Comparison of ENCODE assay signal across 21 cellular contexts in the genomic region with DNA sequence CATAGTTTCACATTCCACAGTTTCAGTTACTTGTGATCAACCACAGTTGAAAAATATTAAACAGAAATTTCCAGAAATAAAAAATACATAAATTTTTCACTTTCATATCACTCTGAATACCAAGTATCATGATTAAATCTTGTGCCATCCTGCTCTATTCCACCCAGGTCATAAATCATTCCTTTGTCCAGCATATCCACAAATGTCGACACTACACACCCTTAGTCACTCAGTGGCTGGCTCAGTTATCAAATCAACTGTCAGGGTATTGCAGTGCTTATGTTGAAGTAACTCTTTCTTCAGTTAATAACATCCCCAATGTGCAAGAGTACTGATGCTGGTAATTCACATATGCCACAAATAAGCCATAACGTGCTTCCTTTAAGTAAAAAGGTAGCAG.
DNase-seq lines count a peak whose midpoint lies in the region; ATAC-seq, FAIRE-seq and TF ChIP-seq lines count a peak whose summit lies in the region.
"Had no signal": no experiment of that assay in that cellular context is flagged by ENCODE, and none has a peak within 500 bp of the region (broad histone marks: within the 10 kb centered on the region; RNA-seq: fewer than 3 reads in every experiment).

No MANE protein-coding gene starts in this region.

- ATAC-seq in GM18868 (IDR thresholded peaks at IDR 0.05; ENCODE audit: unreplicated experiment) = no peak
- ATAC-seq: heart left ventricle, Right ventricle myocardium inferior, upper lobe of right lung had no signal

- DNase-seq in EH (ENCODE audit: low read depth) (peak; percentile 9), NCI-H226 (peak; percentile 84), amniotic epithelial cell (ENCODE audit: low read depth) (peak; percentile 90), kidney glomerular epithelial cell (lab: John Stamatoyannopoulos, UW) (peak; percentile 44), small intestine (no peak), inferior parietal cortex (ENCODE audit: extremely low spot score) (no peak), Peyer's patch (no peak)
- DNase-seq: activated CD4-positive, alpha-beta T cell treated with anti-CD3 and anti-CD28 coated beads for 48 hours; activated naive CD4-positive, alpha-beta T cell treated with anti-CD3 and anti-CD28 coated beads, Interleukin-2, amount 50 U/mL, for 16 hours; brain microvascular endothelial cell; heart left ventricle; KG1; NCI-H1694; NCI-H774; posterior cingulate gyrus; spleen; stimulated activated naive CD4-positive, alpha-beta T cell treated with Interleukin-2 at 50 U/mL for 16 hours; upper lobe of right lung had no signal

- H3K36me3 ChIP-seq in small intestine (ENCODE audit: control insufficient read depth in 2 of 2, insufficient read depth in 2 of 2, low read length in 2 of 2) (no peaks in the 10 kb centered on the region), Peyer's patch (no peaks in the 10 kb centered on the region)
- H3K36me3 ChIP-seq: brain microvascular endothelial cell, heart left ventricle, spleen, upper lobe of right lung had no signal

- H3K27me3 ChIP-seq in small intestine (ENCODE audit: control insufficient read depth in 2 of 2, insufficient read depth in 2 of 2, low read length in 2 of 2) (no peaks in the 10 kb centered on the region), Peyer's patch (no peaks in the 10 kb centered on the region)
- H3K27me3 ChIP-seq: brain microvascular endothelial cell, heart left ventricle, spleen, upper lobe of right lung had no signal

- H3K27ac ChIP-seq in small intestine (ENCODE audit: low read depth in 1 of 2, low read length in 1 of 2) (no peak overlapping the region), Peyer's patch (no peak overlapping the region)
- H3K27ac ChIP-seq: brain microvascular endothelial cell, heart left ventricle, spleen, upper lobe of right lung had no signal

- H3K9me3 ChIP-seq in small intestine (ENCODE audit: control insufficient read depth, low read depth) = no peaks in the 10 kb centered on the region
- no peaks in the 10 kb centered on the region for H3K9me3 ChIP-seq in Peyer's patch
- H3K9me3 ChIP-seq: heart left ventricle, spleen, upper lobe of right lung had no signal

- FAIRE-seq in small intestine (lab: Jason Lieb, UNC) = no peak
- FAIRE-seq: H1 had no signal

- 62 to 83% (median 75%) methylated on average over 2 of the region's 2 CpGs for WGBS in small intestine, 3 donors

- no peak for TF ChIP-seq CTCF in Peyer's patch (IDR thresholded peaks at IDR 0.05)

- H3K4me3 ChIP-seq in small intestine (ENCODE audit: low read depth in 1 of 2, low read length in 2 of 2) (no peak overlapping the region), Peyer's patch (no peak overlapping the region)
- H3K4me3 ChIP-seq: heart left ventricle, spleen, upper lobe of right lung had no signal

- H3K4me1 ChIP-seq in small intestine (ENCODE audit: control insufficient read depth in 2 of 2, insufficient read depth in 1 of 2, low read depth in 1 of 2, low read length in 1 of 2) (no peaks in the 10 kb centered on the region), Peyer's patch (no peaks in the 10 kb centered on the region)
- H3K4me1 ChIP-seq: spleen, upper lobe of right lung had no signal

- TF ChIP-seq POLR2A in Peyer's patch (IDR thresholded peaks at IDR 0.05) = no peak

Comparison
In these comparisons a context has a peak if more than half of its experiments do, and no peak if none do; other contexts are left out.
1. DNase-seq: peak in EH (single experiment), NCI-H226 (single experiment), amniotic epithelial cell (single experiment) and kidney glomerular epithelial cell (single experiment); none in small intestine (single experiment), inferior parietal cortex (single experiment) and Peyer's patch (0 of 3).